28 cellular contexts compared by ENCODE assay signal in genomic region chr2:152790883-152791282, GRCh38.
"Had no signal": no experiment of that assay in that cellular context is flagged by ENCODE, and none has a peak within 500 bp of the region (broad histone marks: within the 10 kb centered on the region; RNA-seq: fewer than 3 reads in every experiment).

No MANE protein-coding gene starts in this region.

- DNase-seq: activated CD4-positive, alpha-beta memory T cell treated with anti-CD3 and anti-CD28 coated beads, Interleukin-2, amount 10 ng/mL, durations not matched to agents 7 days and 5 days; activated CD4-positive, alpha-beta T cell treated with anti-CD3 and anti-CD28 coated beads for 1 hour; activated CD4-positive, alpha-beta T cell treated with anti-CD3 and anti-CD28 coated beads, Interleukin-2, amount 10 ng/mL, durations not matched to agents 7 days and 5 days; activated CD8-positive, alpha-beta memory T cell treated with anti-CD3 and anti-CD28 coated beads, Interleukin-2, amount 50 U/mL, for 48 hours; activated gamma-delta T cell treated with Interleukin-2 at 50 U/mL for 16 hours; activated naive CD4-positive, alpha-beta T cell treated with anti-CD3 and anti-CD28 coated beads, Interleukin-2, amount 50 U/mL, for 16 hours; activated T-cell treated with anti-CD3 and anti-CD28 coated beads, Interleukin-2, amount 50 U/mL, for 24 hours; amygdala; central memory CD4-positive, alpha-beta T cell; dermis blood vessel endothelial cell; effector CD4-positive, alpha-beta T cell; foreskin melanocyte; lower lobe of right lung; mesenchymal stem cell; natural killer cell; right lobe of liver; stimulated activated CD4-positive, alpha-beta T cell treated with anti-CD3 and anti-CD28 coated beads, Interleukin-4, amount 100 ng/mL, for 1 hour; stimulated activated naive CD8-positive, alpha-beta T cell treated with anti-CD3 and anti-CD28 coated beads, Interleukin-15, Interleukin-2, amounts not matched to agents 100 U/mL and 50 U/mL, for 24 hours; T-helper 17 cell; T1000; uterus had no signal

- H3K27me3 Mint-ChIP-seq: activated CD4-positive, alpha-beta memory T cell treated with anti-CD3 and anti-CD28 coated beads, Interleukin-2, amount 10 ng/mL, durations not matched to agents 7 days and 5 days; activated CD4-positive, alpha-beta T cell treated with anti-CD3 and anti-CD28 coated beads, Interleukin-2, amount 10 ng/mL, durations not matched to agents 7 days and 5 days had no signal

- H3K4me3 Mint-ChIP-seq: activated CD4-positive, alpha-beta memory T cell treated with anti-CD3 and anti-CD28 coated beads, Interleukin-2, amount 10 ng/mL, durations not matched to agents 7 days and 5 days; activated CD4-positive, alpha-beta T cell treated with anti-CD3 and anti-CD28 coated beads, Interleukin-2, amount 10 ng/mL, durations not matched to agents 7 days and 5 days; activated T-cell treated with anti-CD3 and anti-CD28 coated beads, Interleukin-2, amount 50 U/mL, for 24 hours; activated T-helper 17 cell treated with anti-CD3 and anti-CD28 coated beads, Interleukin-2, amount 50 U/mL, for 72 hours; natural killer cell; T-helper 17 cell; type B pancreatic cell; WTC11 had no signal

- H3K27ac Mint-ChIP-seq: activated CD4-positive, alpha-beta memory T cell treated with anti-CD3 and anti-CD28 coated beads, Interleukin-2, amount 10 ng/mL, durations not matched to agents 7 days and 5 days; activated CD4-positive, alpha-beta T cell treated with anti-CD3 and anti-CD28 coated beads, Interleukin-2, amount 10 ng/mL, durations not matched to agents 7 days and 5 days; activated T-cell treated with anti-CD3 and anti-CD28 coated beads, Interleukin-2, amount 50 U/mL, for 24 hours; activated T-helper 17 cell treated with anti-CD3 and anti-CD28 coated beads, Interleukin-2, amount 50 U/mL, for 72 hours; natural killer cell; T-helper 17 cell; type B pancreatic cell; WTC11 had no signal

- H3K4me1 Mint-ChIP-seq: activated CD4-positive, alpha-beta memory T cell treated with anti-CD3 and anti-CD28 coated beads, Interleukin-2, amount 10 ng/mL, durations not matched to agents 7 days and 5 days; activated CD4-positive, alpha-beta T cell treated with anti-CD3 and anti-CD28 coated beads, Interleukin-2, amount 10 ng/mL, durations not matched to agents 7 days and 5 days; activated T-helper 17 cell treated with anti-CD3 and anti-CD28 coated beads, Interleukin-2, amount 50 U/mL, for 72 hours; natural killer cell; T-helper 17 cell had no signal

- H3K4me1 ChIP-seq: esophagus muscularis mucosa, heart right ventricle, lower lobe of right lung, right lobe of liver, uterus had no signal

- H3K4me3 ChIP-seq: esophagus muscularis mucosa, heart right ventricle, lower lobe of right lung, right lobe of liver, thoracic aorta, uterus had no signal

- ATAC-seq: activated T-helper 17 cell treated with anti-CD3 and anti-CD28 coated beads, Interleukin-2, amount 50 U/mL, for 72 hours; heart right ventricle; left lobe of liver; lower lobe of right lung; natural killer cell; right lobe of liver; stimulated activated naive CD8-positive, alpha-beta T cell treated with anti-CD3 and anti-CD28 coated beads, Interleukin-15, Interleukin-2, amounts not matched to agents 100 U/mL and 50 U/mL, for 24 hours; T-helper 17 cell; WTC11 had no signal

- H3K9me3 Mint-ChIP-seq: activated T-cell treated with anti-CD3 and anti-CD28 coated beads, Interleukin-2, amount 50 U/mL, for 24 hours; activated T-helper 17 cell treated with anti-CD3 and anti-CD28 coated beads, Interleukin-2, amount 50 U/mL, for 72 hours; natural killer cell had no signal

- H3K27me3 ChIP-seq: esophagus muscularis mucosa, heart right ventricle, right lobe of liver, uterus had no signal

- H3K36me3 ChIP-seq: esophagus muscularis mucosa, heart right ventricle, lower lobe of right lung, right lobe of liver, thoracic aorta, uterus had no signal

- H3K36me3 Mint-ChIP-seq: natural killer cell, type B pancreatic cell had no signal

- H3K27ac ChIP-seq: esophagus muscularis mucosa, heart right ventricle, lower lobe of right lung, right lobe of liver, thoracic aorta, uterus had no signal
